1 cellular context compared by ENCODE assay signal in the genomic region with DNA sequence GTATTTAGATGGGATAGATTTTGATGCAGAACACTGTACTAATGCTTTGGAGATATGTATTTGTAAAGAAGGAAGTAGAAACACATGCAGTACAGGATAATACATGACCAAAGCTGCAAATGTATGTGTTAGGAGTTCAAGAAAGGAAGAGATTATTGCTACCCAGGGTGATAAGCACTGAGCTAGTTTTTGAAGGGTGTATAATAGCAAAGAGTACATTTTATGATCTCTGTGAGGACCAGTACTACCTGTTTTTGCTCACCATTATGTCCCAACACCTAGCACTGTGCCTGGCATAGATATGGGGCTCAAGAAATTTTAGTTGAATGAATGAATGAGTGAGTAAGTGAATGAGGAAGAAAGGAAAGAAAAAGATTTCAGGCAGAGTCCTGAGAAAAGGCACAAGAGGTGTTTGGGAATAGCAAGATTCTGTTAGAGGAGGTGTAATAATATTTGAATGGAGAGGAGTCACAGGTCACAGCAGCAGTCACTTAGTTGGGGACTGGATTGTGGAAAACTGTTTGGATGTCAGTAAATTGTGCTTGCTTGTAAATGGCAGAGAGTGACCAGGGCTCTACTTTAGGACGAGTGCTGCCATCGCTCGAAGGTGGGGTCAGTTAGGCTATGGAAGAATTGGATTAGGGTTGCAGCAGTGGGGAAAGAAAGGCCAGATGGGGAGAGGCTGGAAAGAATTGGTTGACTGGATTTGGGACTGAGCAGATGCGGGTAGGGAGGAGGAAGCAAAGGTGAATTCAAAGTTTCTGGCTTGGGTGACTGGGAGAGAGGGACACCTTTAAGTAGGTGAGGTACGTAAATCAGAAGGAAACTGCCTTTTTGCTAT.
TF ChIP-seq lines count a peak whose summit lies in the region.

No MANE protein-coding gene starts in this region.

TF ChIP-seq in HEK293, 187 proteins besides CTCF, POLR2A, EP300 and RAD21 (continued from another document):
- TF ChIP-seq, protein P1, sequence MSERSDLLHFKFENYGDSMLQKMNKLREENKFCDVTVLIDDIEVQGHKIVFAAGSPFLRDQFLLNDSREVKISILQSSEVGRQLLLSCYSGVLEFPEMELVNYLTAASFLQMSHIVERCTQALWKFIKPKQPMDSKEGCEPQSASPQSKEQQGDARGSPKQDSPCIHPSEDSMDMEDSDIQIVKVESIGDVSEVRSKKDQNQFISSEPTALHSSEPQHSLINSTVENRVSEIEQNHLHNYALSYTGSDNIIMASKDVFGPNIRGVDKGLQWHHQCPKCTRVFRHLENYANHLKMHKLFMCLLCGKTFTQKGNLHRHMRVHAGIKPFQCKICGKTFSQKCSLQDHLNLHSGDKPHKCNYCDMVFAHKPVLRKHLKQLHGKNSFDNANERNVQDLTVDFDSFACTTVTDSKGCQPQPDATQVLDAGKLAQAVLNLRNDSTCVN (tag by site-specific recombination; optimal IDR thresholded peaks at IDR 0.05): no peak
- TF ChIP-seq HOXD13 (CRISPR knock-in tag; IDR thresholded peaks at IDR 0.05; ENCODE audit: borderline replicate concordance) (no peak), ZNF658 (tag by site-specific recombination; IDR thresholded peaks at IDR 0.05) (no peak), ZNF292 (tag by site-specific recombination; IDR thresholded peaks at IDR 0.05; ENCODE audit: borderline replicate concordance, low read depth) (no peak), SETDB1 (IDR thresholded peaks at IDR 0.05; ENCODE audit: insufficient read length, low read length) (no peak), ZNF350 (tag by site-specific recombination; IDR thresholded peaks at IDR 0.05) (no peak), ZNF366 (tag by site-specific recombination; conservative IDR thresholded peaks at IDR 0.05) (0 out of 2 replicates have a peak, but pooled peaks have one; percentile 42), ZFP3 (tag by site-specific recombination; IDR thresholded peaks at IDR 0.05; ENCODE audit: low read depth) (no peak), PATZ1 (tag by site-specific recombination; IDR thresholded peaks at IDR 0.05) (peak; percentile 8; the same call in 1 of the 2 replicates), ZNF610 (tag by site-specific recombination; IDR thresholded peaks at IDR 0.05; ENCODE audit: borderline replicate concordance) (no peak), ZNF280C (tag by site-specific recombination; IDR thresholded peaks at IDR 0.05) (no peak), ZNF146 (tag by site-specific recombination; IDR thresholded peaks at IDR 0.05) (peak; percentile 69), ZNF121 (tag by site-specific recombination; IDR thresholded peaks at IDR 0.05) (no peak), ZNF426 (tag by site-specific recombination; IDR thresholded peaks at IDR 0.05) (no peak)
TF ChIP-seq in HEK293: peak in this region for 4.
